8 cellular contexts compared by ENCODE assay signal in the genomic region with DNA sequence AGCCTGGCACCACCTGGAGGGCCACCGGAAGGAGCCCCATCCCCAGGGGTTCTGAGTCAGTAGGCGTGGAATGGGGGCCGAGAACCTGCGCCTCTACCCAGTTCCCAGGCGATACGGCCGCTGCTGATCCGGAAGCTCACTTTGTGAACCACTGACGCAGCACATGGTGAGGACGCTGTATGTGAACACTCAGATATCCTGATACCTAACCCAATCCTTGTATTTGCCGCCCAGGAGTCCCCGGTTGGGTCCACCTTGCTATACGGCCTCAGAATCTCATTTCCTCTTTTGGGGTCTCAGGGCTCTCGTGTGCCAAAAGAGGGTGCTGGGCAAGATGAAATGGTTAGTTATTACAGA. TPM values are rescaled to one million over a fixed set of nuclear protein-coding genes. Genes with fewer than 3 reads are reported as not detected.
A peak's percentile ranks its signal among the peaks of the same experiment; 100 is the strongest.
DNase-seq lines count a peak whose midpoint lies in the region; ATAC-seq and TF ChIP-seq lines count a peak whose summit lies in the region.

No MANE protein-coding gene starts in this region.

- H3K4me2 ChIP-seq in BLaER1 (peak overlapping the region; percentile 87), mammary epithelial cell (ENCODE audit: insufficient read depth, low read depth, low read length) (peak overlapping the region; percentile 80)

- peak; percentile 29 for ATAC-seq in HG03196 (IDR thresholded peaks at IDR 0.05; ENCODE audit: unreplicated experiment)
- peak; percentile 57 for ATAC-seq in memory B cell (ENCODE audit: low read depth)

- H3K4me1 ChIP-seq in BLaER1 (peaks cover 58% of the 10 kb centered on the region), mammary epithelial cell (ENCODE audit: insufficient read depth, low read length) (peaks cover 16% of the 10 kb centered on the region)

- H3K9me3 ChIP-seq in BLaER1 (no peaks in the 10 kb centered on the region), SK-N-MC (ENCODE audit: low read depth, low read length) (no peaks in the 10 kb centered on the region), mammary epithelial cell (replicated peaks; ENCODE audit: insufficient read depth, low read length) (no peaks in the 10 kb centered on the region)

- 77% methylated on average over 4 of the region's 14 CpGs for WGBS in mammary epithelial cell (ENCODE audit: low coverage, missing lambda C conversion rate)

- no peaks in the 10 kb centered on the region for H3K9me3 Mint-ChIP-seq in memory B cell
- H3K9me3 Mint-ChIP-seq in stimulated activated naive CD8-positive, alpha-beta T cell treated with anti-CD3 and anti-CD28 coated beads, Interleukin-15, Interleukin-2, amounts not matched to agents 100 ng/mL and 50 ng/mL, for 24 hours, result no peaks in the 10 kb centered on the region

- TSS peak; percentile 52 for BruUV-seq in mammary epithelial cell (replicated peaks; lab: Mats Ljungman, UMichigan)

- CTCF ChIA-PET in mammary epithelial cell (lab: Charles Lee; ENCODE audit: low non-redundant PET), result no interaction called here

- dilution Hi-C loops in mammary epithelial cell (cut with HindIII; ENCODE audit: low sequenced_read_pairs), result loop anchor here (5.0 to 10.0 kb wide), 3 partner anchors 37 to 110 kb away; no protein-coding TSS in a partner anchor

- peak overlapping the region; percentile 96 for H3K4me3 ChIP-seq in BLaER1
- H3K4me3 ChIP-seq in SK-N-MC, result peak overlapping the region; percentile 99
- H3K4me3 ChIP-seq in mammary epithelial cell (replicated peaks in 1 of 3; ENCODE audit: insufficient read depth in 1 of 3, low read depth in 2 of 3, low read length in 3 of 3), result peak overlapping the region in 2 of 3 experiments; percentile 35 to 37

- H3K9ac ChIP-seq in BLaER1 (peak overlapping the region; percentile 74), SK-N-MC (ENCODE audit: insufficient read length) (peak overlapping the region; percentile 58), mammary epithelial cell (ENCODE audit: insufficient read depth, low read length) (peak overlapping the region; percentile 25)

- H3K27me3 ChIP-seq in BLaER1 (no peaks in the 10 kb centered on the region), mammary epithelial cell (ENCODE audit: insufficient read depth, low read length) (no peaks in the 10 kb centered on the region)

- TF ChIP-seq CTCF in mammary epithelial cell (conservative IDR thresholded peaks at IDR 0.05 in 1 of 2, IDR thresholded peaks at IDR 0.05 in 1 of 2; ENCODE audit: extremely low read depth in 1 of 2, insufficient read depth in 1 of 2, low read depth in 1 of 2, low read length in 2 of 2), result no peak

- H3K4me3 Mint-ChIP-seq in memory B cell, result peak overlapping the region; percentile 98
- H3K4me3 Mint-ChIP-seq in stimulated activated naive CD8-positive, alpha-beta T cell treated with anti-CD3 and anti-CD28 coated beads, Interleukin-15, Interleukin-2, amounts not matched to agents 100 ng/mL and 50 ng/mL, for 24 hours, result peak overlapping the region; percentile 98

- intact Hi-C loops in mammary epithelial cell (cut with micrococcal nuclease), result loop anchor here (1.0 to 10.0 kb wide), 7 partner anchors 30 to 390 kb away; a partner anchor contains a TSS

- no peaks in the 10 kb centered on the region for H3K27me3 Mint-ChIP-seq in memory B cell
- H3K27me3 Mint-ChIP-seq in stimulated activated naive CD8-positive, alpha-beta T cell treated with anti-CD3 and anti-CD28 coated beads, Interleukin-15, Interleukin-2, amounts not matched to agents 100 ng/mL and 50 ng/mL, for 24 hours, result no peaks in the 10 kb centered on the region

- peaks cover 5% of the 10 kb centered on the region for H3K36me3 Mint-ChIP-seq in memory B cell
- peaks cover 20% of the 10 kb centered on the region for H3K36me3 Mint-ChIP-seq in stimulated activated naive CD8-positive, alpha-beta T cell treated with anti-CD3 and anti-CD28 coated beads, Interleukin-15, Interleukin-2, amounts not matched to agents 100 ng/mL and 50 ng/mL, for 24 hours (ENCODE audit: low read depth)

- peak; percentile 65 for TF ChIP-seq POLR2A in GM19099 (IDR thresholded peaks at IDR 0.05; ENCODE audit: extremely low read depth, insufficient read length, low read depth)

- H3K27ac Mint-ChIP-seq in memory B cell, result peak overlapping the region; percentile 99
- peak overlapping the region; percentile 89 for H3K27ac Mint-ChIP-seq in stimulated activated naive CD8-positive, alpha-beta T cell treated with anti-CD3 and anti-CD28 coated beads, Interleukin-15, Interleukin-2, amounts not matched to agents 100 ng/mL and 50 ng/mL, for 24 hours

- in situ Hi-C loops in mammary epithelial cell (cut with MboI; ENCODE audit: low sequenced_read_pairs in 2 of 2), result loop anchor here in 1 of 2 donors (25.0 kb wide), 1 partner anchor 282 kb away; a partner anchor contains a TSS

- H3K4me1 Mint-ChIP-seq in memory B cell, result peaks cover 28% of the 10 kb centered on the region
- peaks cover 41% of the 10 kb centered on the region for H3K4me1 Mint-ChIP-seq in stimulated activated naive CD8-positive, alpha-beta T cell treated with anti-CD3 and anti-CD28 coated beads, Interleukin-15, Interleukin-2, amounts not matched to agents 100 ng/mL and 50 ng/mL, for 24 hours (ENCODE audit: low read depth)

- H3K36me3 ChIP-seq in BLaER1 (peaks cover 25% of the 10 kb centered on the region), SK-N-MC (ENCODE audit: insufficient read depth, low read length) (peaks cover 25% of the 10 kb centered on the region), mammary epithelial cell (ENCODE audit: insufficient read depth, low read length) (peaks cover 10% of the 10 kb centered on the region)

- peaks cover 30% of the 10 kb centered on the region for H4K20me1 ChIP-seq in BLaER1
- no peaks in the 10 kb centered on the region for H4K20me1 ChIP-seq in mammary epithelial cell (ENCODE audit: insufficient read depth, low read length)

- peaks cover 42% of the 10 kb centered on the region for H3K79me2 ChIP-seq in mammary epithelial cell (ENCODE audit: insufficient read depth, low read length)

- H2AFZ ChIP-seq in mammary epithelial cell (ENCODE audit: low read depth, low read length), result peak overlapping the region; percentile 94

- DNase-seq in SK-N-MC (ENCODE audit: low read depth, low spot score) (no peak), mammary epithelial cell (no peak), memory B cell (ENCODE audit: low spot score in 2 of 2) (peak in 1 of 2 donors; percentile 71), EL (no peak)

- H3K27ac ChIP-seq in BLaER1 (peak overlapping the region; percentile 93), SK-N-MC (0 out of 2 replicates have a peak overlapping the region, but pooled peaks have one; percentile 15), mammary epithelial cell (ENCODE audit: insufficient read depth, low read depth, low read length) (peak overlapping the region; percentile 64)

RNA-seq across cellular contexts. Expression of a gene that starts 0.6 kb away (rescaled TPM):
- 100 to 1,000 TPM in 1 of 2 donors, 10 to 100 TPM in 1; 61.8 to 115 TPM for total RNA-seq in mammary epithelial cell
- polyA plus RNA-seq in mammary epithelial cell, result 117 TPM
- 85.0 TPM for polyA minus RNA-seq in mammary epithelial cell

RNA-seq across cellular contexts. Expression of a gene that starts 31.5 kb away (rescaled TPM):
- total RNA-seq in mammary epithelial cell, result 10 to 100 TPM in 1 of 2 donors, 1 to 10 TPM in 1; 6.5 to 12.5 TPM
- 8.2 TPM for polyA plus RNA-seq in mammary epithelial cell
- polyA minus RNA-seq in mammary epithelial cell, result 16.6 TPM

RNA-seq across cellular contexts. Expression of a gene that starts 41.1 kb away (rescaled TPM):
- total RNA-seq in mammary epithelial cell, result not detected
- not detected for polyA plus RNA-seq in mammary epithelial cell
- not detected for polyA minus RNA-seq in mammary epithelial cell

Comparison
In these comparisons a context has a peak if more than half of its experiments do, and no peak if none do; other contexts are left out.
1. H3K27ac ChIP-seq: peak in every context shown above with its lines; median percentile 93 in BLaER1; 64 in mammary epithelial cell; 15 in SK-N-MC.
2. H3K4me3 ChIP-seq: peak in every context shown above with its lines; median percentile 99 in SK-N-MC; 96 in BLaER1; 36 in mammary epithelial cell.